In genomic region chr13:46577656-46578589, GRCh38 we compare ENCODE assay signal across 9 cellular contexts. TPM values are rescaled to one million over a fixed set of nuclear protein-coding genes. Genes with fewer than 3 reads are reported as not detected.
DNase-seq lines count a peak whose midpoint lies in the region; ATAC-seq and TF ChIP-seq lines count a peak whose summit lies in the region.
"Had no signal": no experiment of that assay in that cellular context is flagged by ENCODE, and none has a peak within 500 bp of the region (broad histone marks: within the 10 kb centered on the region; RNA-seq: fewer than 3 reads in every experiment).

No MANE protein-coding gene starts in this region.

- peaks cover 14% of the 10 kb centered on the region for H4K20me1 ChIP-seq in hepatocyte (ENCODE audit: insufficient read depth, poor library complexity, severe bottlenecking)

- H3K9me3 ChIP-seq in CD4-positive, alpha-beta memory T cell (ENCODE audit: control insufficient read depth in 1 of 2, low read length in 2 of 2): no peaks in the 10 kb centered on the region
- H3K9me3 ChIP-seq in hepatocyte (ENCODE audit: low read depth) (no peaks in the 10 kb centered on the region), mucosa of descending colon (no peaks in the 10 kb centered on the region)

- H3K9me2 ChIP-seq in hepatocyte (replicated peaks; ENCODE audit: insufficient read depth): no peaks in the 10 kb centered on the region

- peaks cover 33% of the 10 kb centered on the region for H3K4me1 ChIP-seq in CD4-positive, alpha-beta memory T cell (ENCODE audit: insufficient read depth, low read length)
- H3K4me1 ChIP-seq in hepatocyte (ENCODE audit: insufficient read depth) (peaks cover 24% of the 10 kb centered on the region), mucosa of descending colon (ENCODE audit: low read depth) (peaks cover 4% of the 10 kb centered on the region)

- WGBS in hepatocyte (ENCODE audit: low lambda C conversion rate, missing lambda C conversion rate): 58% methylated on average over 10 of the region's 10 CpGs

- peak overlapping the region in 3 of 7 donors; percentile 2 to 7 (median 5) for H3K27ac Mint-ChIP-seq in CD4-positive, alpha-beta memory T cell

- H3K36me3 Mint-ChIP-seq in CD4-positive, alpha-beta memory T cell: peaks cover 3 to 4% of the 10 kb centered on the region in 2 donors

- no peaks in the 10 kb centered on the region for H3K9me3 Mint-ChIP-seq in CD4-positive, alpha-beta memory T cell

- H3K36me3 ChIP-seq in CD4-positive, alpha-beta memory T cell (ENCODE audit: insufficient read depth, low read length): no peaks in the 10 kb centered on the region
- H3K36me3 ChIP-seq in hepatocyte (replicated peaks; ENCODE audit: insufficient read depth, low read depth) (no peaks in the 10 kb centered on the region), mucosa of descending colon (ENCODE audit: low read depth) (no peaks in the 10 kb centered on the region)

- H3K27me3 ChIP-seq in CD4-positive, alpha-beta memory T cell (ENCODE audit: insufficient read depth, low read length): no peaks in the 10 kb centered on the region
- no peaks in the 10 kb centered on the region for H3K27me3 ChIP-seq in hepatocyte

- H3K4me3 ChIP-seq in CD4-positive, alpha-beta memory T cell (ENCODE audit: low read length in 2 of 2): no peak overlapping the region
- no peak overlapping the region for H3K4me3 ChIP-seq in hepatocyte
- H3K4me3 ChIP-seq in mucosa of descending colon: no peak overlapping the region

- intact Hi-C loops in CD4-positive, alpha-beta memory T cell (cut with micrococcal nuclease): no loop called here
- intact Hi-C loops in mucosa of descending colon (cut with DNase I, micrococcal nuclease): no loop called here

- no peaks in the 10 kb centered on the region for H3K27me3 Mint-ChIP-seq in CD4-positive, alpha-beta memory T cell

- peak overlapping the region in 7 of 8 donors; percentile 14 to 76 (median 44) for H3K4me3 Mint-ChIP-seq in CD4-positive, alpha-beta memory T cell

- no peak for TF ChIP-seq CTCF in hepatocyte (IDR thresholded peaks at IDR 0.05; ENCODE audit: poor library complexity)
- TF ChIP-seq CTCF in mucosa of descending colon (IDR thresholded peaks at IDR 0.05): no peak

- peaks cover 91% of the 10 kb centered on the region for H3K79me2 ChIP-seq in hepatocyte

- DNase-seq in CD4-positive, alpha-beta memory T cell: no peak
- DNase-seq in MV-4-11 (lab: John Stamatoyannopoulos, UW) (peak; percentile 34), hepatocyte (ENCODE audit: low spot score) (peak; percentile 36), mucosa of descending colon (no peak), NCI-H2196 treated with DMSO at 0.1 percent for 48 hours (lab: John Stamatoyannopoulos, UW; ENCODE audit: unreplicated experiment) (no peak), SHP77 treated with DMSO at 0.1 percent for 48 hours (lab: John Stamatoyannopoulos, UW) (no peak)
- DNase-seq: stimulated activated CD4-positive, alpha-beta T cell treated with anti-CD3 and anti-CD28 coated beads, Interleukin-1b, Interleukin-23, amount 100 ng/mL, for 48 hours had no signal

- ATAC-seq in GM19463 (IDR thresholded peaks at IDR 0.05; ENCODE audit: unreplicated experiment): peak; percentile 17
- no peak for ATAC-seq in mucosa of descending colon
- no peak for ATAC-seq in HG02840 (IDR thresholded peaks at IDR 0.05; ENCODE audit: low FRiP score, unreplicated experiment)

- peaks cover 39 to 72% (median 55%) of the 10 kb centered on the region in 4 donors for H3K4me1 Mint-ChIP-seq in CD4-positive, alpha-beta memory T cell

- no peak overlapping the region for H3K27ac ChIP-seq in CD4-positive, alpha-beta memory T cell (ENCODE audit: low read depth, low read length)
- peak overlapping the region; percentile 56 for H3K27ac ChIP-seq in hepatocyte

- CTCF ChIA-PET in CD4-positive, alpha-beta memory T cell (lab: Charles Lee; ENCODE audit: partially characterized antibody): interaction anchor here (2.5 kb wide), 1 partner anchor 26 kb away, joined by 11 read pairs; the partner anchor contains the start of gene LRCH1

- H2AFZ ChIP-seq in hepatocyte: no peak overlapping the region

- peak overlapping the region; percentile 54 for H3K4me2 ChIP-seq in hepatocyte

- POLR2A ChIA-PET in CD4-positive, alpha-beta memory T cell (lab: Charles Lee; ENCODE audit: partially characterized antibody): interaction anchor here (0.7 to 1.1 kb wide), 2 partner anchors 26 to 91 kb away, joined by 3 to 5 read pairs; no protein-coding TSS in a partner anchor

RNA-seq across cellular contexts. Expression of gene LRCH1, which starts 25.0 kb away (rescaled TPM):
- 10 to 100 TPM; 18.0 to 19.1 TPM for total RNA-seq in CD4-positive, alpha-beta memory T cell
- polyA plus RNA-seq in CD4-positive, alpha-beta memory T cell: 1 to 10 TPM; 1.2 to 6.2 TPM
- 14.1 and 16.3 TPM in 2 replicates for total RNA-seq in hepatocyte
- 5.0 and 5.7 TPM in 2 replicates for polyA plus RNA-seq in hepatocyte
- total RNA-seq in mucosa of descending colon: 10 to 100 TPM; 13.4 to 44.1 (median 16.1) TPM

Comparison
In these comparisons a context has a peak if more than half of its experiments do, and no peak if none do; other contexts are left out.
1. DNase-seq: peak in MV-4-11 (single experiment) and hepatocyte (single experiment); none in CD4-positive, alpha-beta memory T cell (0 of 5), mucosa of descending colon (0 of 3), NCI-H2196 treated with DMSO at 0.1 percent for 48 hours (single experiment) and SHP77 treated with DMSO at 0.1 percent for 48 hours (single experiment).